In the genomic region with DNA sequence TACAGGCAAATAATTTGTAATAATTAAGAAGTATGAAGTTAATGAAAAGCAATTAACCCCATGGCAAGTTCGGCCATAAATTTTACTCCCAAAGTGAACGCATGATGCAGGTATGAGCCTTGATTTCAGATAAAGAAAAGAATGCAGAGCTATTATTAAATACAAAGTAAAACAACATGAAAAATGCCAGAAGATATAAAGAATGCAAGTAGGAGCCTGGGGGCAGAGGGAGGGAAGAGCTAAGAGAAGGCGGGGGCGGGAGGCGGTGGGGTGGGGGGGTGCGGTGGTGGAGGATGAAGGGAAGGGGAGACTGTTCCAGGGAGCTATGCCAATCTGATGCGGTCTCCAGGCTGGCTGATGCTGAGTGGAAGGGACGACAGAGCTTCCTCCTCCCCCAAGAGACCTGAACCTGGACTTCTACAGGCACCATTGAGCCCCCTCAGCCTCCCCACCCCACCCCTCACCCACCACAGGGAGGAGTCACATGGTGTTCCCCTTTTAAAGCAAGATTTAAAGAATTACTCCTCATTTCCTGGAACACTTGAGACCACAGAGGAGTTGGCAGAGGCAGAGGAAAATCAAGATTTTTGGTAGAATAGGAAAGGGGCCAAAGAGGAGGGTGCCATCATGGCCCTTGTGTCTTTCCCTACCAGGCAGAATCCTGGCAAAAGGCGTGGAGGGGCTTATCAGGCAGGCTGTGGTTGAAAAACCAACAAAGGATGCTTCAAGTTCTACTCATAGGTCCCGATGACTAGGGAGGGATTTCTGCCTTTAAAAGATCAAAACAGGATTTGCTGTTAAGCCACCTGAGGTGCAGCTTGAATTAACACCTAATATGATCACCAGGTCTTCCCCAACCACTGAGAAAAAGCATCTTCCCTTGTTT, we compare ENCODE assay signal across 10 cellular contexts. TPM values are rescaled to one million over a fixed set of nuclear protein-coding genes. Genes with fewer than 3 reads are reported as not detected.
A peak's percentile ranks its signal among the peaks of the same experiment; 100 is the strongest.
DNase-seq lines count a peak whose midpoint lies in the region; ATAC-seq, FAIRE-seq and TF ChIP-seq lines count a peak whose summit lies in the region.
"Had no signal": no experiment of that assay in that cellular context is flagged by ENCODE, and none has a peak within 500 bp of the region (broad histone marks: within the 10 kb centered on the region; RNA-seq: fewer than 3 reads in every experiment).

No MANE protein-coding gene starts in this region.

- H3K9me1 ChIP-seq in keratinocyte (ENCODE audit: control insufficient read depth, extremely low read depth, insufficient read depth, low read length): no peaks in the 10 kb centered on the region

- H3K4me3 ChIP-seq in keratinocyte (ENCODE audit: control insufficient read depth in 2 of 3, extremely low read depth in 1 of 3, insufficient read depth in 2 of 3, low read depth in 1 of 3, low read length in 3 of 3) (peak overlapping the region in 1 of 3 experiments; percentile 18), thymus (ENCODE audit: low read length) (no peak overlapping the region)

- no peaks in the 10 kb centered on the region for H4K20me1 ChIP-seq in keratinocyte (ENCODE audit: control insufficient read depth, extremely low read depth, insufficient read depth, low read length)

- dilution Hi-C loops in keratinocyte (cut with MboI; ENCODE audit: extremely low pct_ligation_motif_present, low sequenced_read_pairs): no loop called here

- 69% methylated on average over 10 of the region's 10 CpGs for WGBS in thymus

- no peaks in the 10 kb centered on the region for H3K79me2 ChIP-seq in keratinocyte (ENCODE audit: control insufficient read depth, insufficient read depth, low read length)

- H3K27ac ChIP-seq in keratinocyte (ENCODE audit: control insufficient read depth, insufficient read depth, low read length) (peak overlapping the region; percentile 1), thymus (ENCODE audit: low read depth) (peak overlapping the region; percentile 42)

- H3K36me3 ChIP-seq in keratinocyte (ENCODE audit: control insufficient read depth in 2 of 2, extremely low read depth in 1 of 2, insufficient read depth in 2 of 2, low read length in 2 of 2) (no peaks in the 10 kb centered on the region), thymus (ENCODE audit: control insufficient read depth, insufficient read depth) (no peaks in the 10 kb centered on the region)

- ATAC-seq in GM18873 (IDR thresholded peaks at IDR 0.05; ENCODE audit: low FRiP score, unreplicated experiment) (no peak), HG02884 (IDR thresholded peaks at IDR 0.05; ENCODE audit: unreplicated experiment) (no peak)

- H3K4me1 ChIP-seq in keratinocyte (ENCODE audit: control insufficient read depth, extremely low read depth, insufficient read depth, low read length) (peaks cover 38% of the 10 kb centered on the region), thymus (ENCODE audit: control insufficient read depth, insufficient read depth, low read length) (no peaks in the 10 kb centered on the region)

- peak; percentile 67 for FAIRE-seq in keratinocyte (lab: Jason Lieb, UNC)

- no peak overlapping the region for H3K9ac ChIP-seq in keratinocyte (ENCODE audit: control insufficient read depth, extremely low read depth, insufficient read depth, low read length)

- TF ChIP-seq CTCF in keratinocyte (optimal IDR thresholded peaks at IDR 0.05 in 1 of 3, IDR thresholded peaks at IDR 0.05 in 1 of 3, conservative IDR thresholded peaks at IDR 0.05 in 1 of 3; ENCODE audit: extremely low read depth in 1 of 3, insufficient read depth in 2 of 3, low read length in 3 of 3): no peak

- H2AFZ ChIP-seq in keratinocyte (ENCODE audit: control insufficient read depth, low read length): peak overlapping the region; percentile 75

- peak overlapping the region; percentile 58 for H3K4me2 ChIP-seq in keratinocyte (ENCODE audit: control insufficient read depth, extremely low read depth, insufficient read depth, low read depth, low read length)

- H3K27me3 ChIP-seq in keratinocyte (ENCODE audit: control insufficient read depth, extremely low read depth, insufficient read depth, low read length) (no peaks in the 10 kb centered on the region), thymus (ENCODE audit: control insufficient read depth, insufficient read depth) (no peaks in the 10 kb centered on the region)

- DNase-seq in HT1080 (ENCODE audit: low read depth) (peak; percentile 21), astrocyte of the hippocampus (ENCODE audit: low read depth, low spot score) (peak; percentile 84), keratinocyte (ENCODE audit: low read depth, low spot score) (no peak), mucosa of gallbladder (ENCODE audit: low spot score) (no peak)
- no peak for DNase-seq in stimulated activated CD8-positive, alpha-beta memory T cell treated with anti-CD3 and anti-CD28 coated beads, Interleukin-4, amount 100 ng/mL, for 48 hours
- DNase-seq: activated CD4-positive, alpha-beta T cell treated with anti-CD3 and anti-CD28 coated beads, Interleukin-2, amount 10 ng/mL, durations not matched to agents 7 days and 5 days; activated naive CD4-positive, alpha-beta T cell had no signal

- H3K9me3 ChIP-seq in keratinocyte (ENCODE audit: control insufficient read depth, low read depth, low read length): no peaks in the 10 kb centered on the region
- H3K9me3 ChIP-seq in thymus (ENCODE audit: control insufficient read depth): no peaks in the 10 kb centered on the region

RNA-seq across cellular contexts. Expression of a gene that starts 45.4 kb away (rescaled TPM):
- 8.7 and 9.4 TPM in 2 replicates for total RNA-seq in HT1080 (2014; rRNA removed; shearing (Covaris generic))
- polyA plus RNA-seq in HT1080 (2015; cell fraction: cytosol; rRNA removed): 10.6 and 12.2 TPM in 2 replicates
- 4.1 and 6.1 TPM in 2 replicates for polyA plus RNA-seq in HT1080 (2015; cell fraction: nucleus; rRNA removed)
- polyA plus RNA-seq in keratinocyte (31.2 to 34.2 TPM (median 32.8 TPM) in 3 replicates), thymus (23.1 TPM)
- polyA plus RNA-seq in keratinocyte (2011; ENCODE audit: low read depth): 28.2 TPM
- polyA plus RNA-seq in keratinocyte (2011; cell fraction: cytosol; rRNA removed): 54.2 and 76.9 TPM in 2 replicates
- 55.1 and 64.5 TPM in 2 replicates for polyA plus RNA-seq in keratinocyte (2011; cell fraction: nucleus; rRNA removed)
- 17.2 and 22.0 TPM in 2 replicates for polyA plus RNA-seq in keratinocyte (2012; ENCODE audit: low replicate concordance)
- polyA minus RNA-seq in keratinocyte: 1.5 to 16.3 TPM (median 16.1 TPM) in 3 replicates
- polyA minus RNA-seq in keratinocyte (2011; cell fraction: cytosol; rRNA and poly(A)+ RNA removed): 21.1 TPM
- 16.4 and 37.9 TPM in 2 replicates for polyA minus RNA-seq in keratinocyte (2011; cell fraction: nucleus; rRNA and poly(A)+ RNA removed)
- 12.7 TPM for total RNA-seq in mucosa of gallbladder

Comparison
In these comparisons a context has a peak if more than half of its experiments do, and no peak if none do; other contexts are left out.
1. DNase-seq: peak in HT1080 (single experiment) and astrocyte of the hippocampus (single experiment); none in keratinocyte (single experiment), stimulated activated CD8-positive, alpha-beta memory T cell treated with anti-CD3 and anti-CD28 coated beads, Interleukin-4, amount 100 ng/mL, for 48 hours (single experiment) and mucosa of gallbladder (single experiment).